Comparison of ENCODE assay signal across 14 cellular contexts in genomic region chr11:114091791-114092397, GRCh38. TPM values are rescaled to one million over a fixed set of nuclear protein-coding genes. Genes with fewer than 3 reads are reported as not detected.
DNase-seq lines count a peak whose midpoint lies in the region; ATAC-seq, FAIRE-seq and TF ChIP-seq lines count a peak whose summit lies in the region.
"Had no signal": no experiment of that assay in that cellular context is flagged by ENCODE, and none has a peak within 500 bp of the region (broad histone marks: within the 10 kb centered on the region; RNA-seq: fewer than 3 reads in every experiment).

No MANE protein-coding gene starts in this region.

- H3K4me1 Mint-ChIP-seq in CD8-positive, alpha-beta memory T cell: peaks cover 10 to 57% (median 47%) of the 10 kb centered on the region in 3 donors

- no peaks in the 10 kb centered on the region for H3K36me3 ChIP-seq in CD8-positive, alpha-beta memory T cell (ENCODE audit: insufficient read depth, low read length)
- H3K36me3 ChIP-seq in K562 (ENCODE audit: control insufficient read depth, insufficient read depth, low read length) (no peaks in the 10 kb centered on the region), HepG2 (replicated peaks in 1 of 2; ENCODE audit: control insufficient read depth in 1 of 2, insufficient read depth in 2 of 2, low read length in 2 of 2) (no peaks in the 10 kb centered on the region), gastrocnemius medialis (peaks cover 0 to 10% of the 10 kb centered on the region in 2 donors)

- H3K9me3 ChIP-seq in CD8-positive, alpha-beta memory T cell (ENCODE audit: low read length): no peaks in the 10 kb centered on the region
- H3K9me3 ChIP-seq in K562 (replicated peaks; ENCODE audit: control insufficient read depth, insufficient read depth, low read depth, low read length): no peaks in the 10 kb centered on the region
- no peaks in the 10 kb centered on the region for H3K9me3 ChIP-seq in HepG2 (ENCODE audit: low read length)
- no peaks in the 10 kb centered on the region for H3K9me3 ChIP-seq in gastrocnemius medialis

- H3K4me3 Mint-ChIP-seq in CD8-positive, alpha-beta memory T cell: peak overlapping the region in 4 of 7 donors; percentile 25 to 79 (median 56)
- H3K4me3 Mint-ChIP-seq: activated CD8-positive, alpha-beta T cell treated with anti-CD3 and anti-CD28 coated beads, Interleukin-2, amount 10 ng/mL, durations not matched to agents 7 days and 5 days; activated naive CD8-positive, alpha-beta T cell treated with anti-CD3 and anti-CD28 coated beads, Interleukin-2, amount 10 ng/mL, durations not matched to agents 7 days and 5 days; T-helper 1 cell treated with Interleukin-12 subunit alpha and Interleukin-12 subunit beta and Interleukin-4 antibody, amounts not matched to agents 30 μg/mL and 1 μg/mL, for 36 hours had no signal

- in situ Hi-C loops in K562 (cut with MboI): no loop called here
- in situ Hi-C loops in HepG2 (cut with HindIII; ENCODE audit: extremely low pct_ligation_motif_present, low pct_unique_long_range_greater_than_20kb): no loop called here
- in situ Hi-C loops in gastrocnemius medialis (cut with MboI; ENCODE audit: low sequenced_read_pairs in 4 of 4): no loop called here

- POLR2A ChIA-PET in CD8-positive, alpha-beta memory T cell (lab: Charles Lee): no interaction called here
- POLR2A ChIA-PET in K562 (lab: Yijun Ruan, JAX): interaction anchor here (0.6 kb wide), 1 partner anchor 10 kb away, joined by 3 read pairs; no protein-coding TSS in a partner anchor
- POLR2A ChIA-PET in HepG2 (lab: Yijun Ruan, JAX): no interaction called here

- H4K20me1 ChIP-seq in K562 (replicated peaks; ENCODE audit: control insufficient read depth, insufficient read depth, low read length) (no peaks in the 10 kb centered on the region), HepG2 (ENCODE audit: insufficient read depth, low read length) (no peaks in the 10 kb centered on the region)

- TF ChIP-seq EP300 in K562 (IDR thresholded peaks at IDR 0.05; ENCODE audit: low read length) (no peak), HepG2 (IDR thresholded peaks at IDR 0.05; ENCODE audit: low read depth in 2 of 2, low read length in 2 of 2) (no peak), HepG2 (CRISPR knock-in tag; IDR thresholded peaks at IDR 0.05; ENCODE audit: borderline replicate concordance) (no peak)

- H3K27me3 Mint-ChIP-seq in CD8-positive, alpha-beta memory T cell: peaks cover 0 to 3% of the 10 kb centered on the region in 2 donors

- H3K4me3 ChIP-seq in CD8-positive, alpha-beta memory T cell (ENCODE audit: low read length): no peak overlapping the region
- H3K4me3 ChIP-seq in K562 (no peak overlapping the region), HepG2 (replicated peaks in 1 of 3; ENCODE audit: insufficient read depth in 1 of 3, low read depth in 2 of 3, low read length in 3 of 3) (peak overlapping the region in 2 of 3 experiments; percentile 11 to 48; a peak in 2 of 6 replicates), gastrocnemius medialis (peak overlapping the region in 3 of 4 donors; percentile 4 to 35 (median 33))

- 14% methylated on average over 14 of the region's 15 CpGs for WGBS in K562 (ENCODE audit: insufficient coverage, low coverage, missing lambda C conversion rate)
- WGBS in HepG2 (ENCODE audit: low lambda C conversion rate): 3% methylated on average over 5 of the region's 15 CpGs

- peaks cover 8% of the 10 kb centered on the region for H3K4me1 ChIP-seq in CD8-positive, alpha-beta memory T cell (ENCODE audit: insufficient read depth, low read length)
- H3K4me1 ChIP-seq in K562 (replicated peaks in 1 of 2; ENCODE audit: control insufficient read depth in 2 of 2, insufficient read depth in 2 of 2, low read length in 2 of 2) (no peaks in the 10 kb centered on the region; a peak in 1 of 5 replicates), HepG2 (ENCODE audit: insufficient read depth, low read length) (peaks cover 25% of the 10 kb centered on the region), gastrocnemius medialis (peaks cover 94 to 98% of the 10 kb centered on the region in 2 donors)

- TF ChIP-seq RAD21 in K562 (CRISPR knock-in tag; conservative IDR thresholded peaks at IDR 0.05 in 1 of 2, IDR thresholded peaks at IDR 0.05 in 1 of 2) (no peak), HepG2 (CRISPR knock-in tag; IDR thresholded peaks at IDR 0.05) (no peak)

- H3K36me3 Mint-ChIP-seq in CD8-positive, alpha-beta memory T cell: peaks cover 0 to 1% (median 0%) of the 10 kb centered on the region in 3 donors

- ATAC-seq in K562: peak; percentile 22; the same call in 1 of the 3 replicates
- ATAC-seq in HepG2: peak; percentile 93
- no peak for ATAC-seq in gastrocnemius medialis
- ATAC-seq in GM19463 (IDR thresholded peaks at IDR 0.05; ENCODE audit: unreplicated experiment): no peak
- ATAC-seq: activated CD8-positive, alpha-beta T cell treated with anti-CD3 and anti-CD28 coated beads, Interleukin-2, amount 10 ng/mL, durations not matched to agents 7 days and 5 days had no signal

- CTCF ChIA-PET in CD8-positive, alpha-beta memory T cell (lab: Charles Lee): no interaction called here
- CTCF ChIA-PET in K562 (lab: Yijun Ruan, JAX; ENCODE audit: low intra/inter-chr PET ratio): no interaction called here
- CTCF ChIA-PET in HepG2 (lab: Yijun Ruan, JAX; ENCODE audit: low intra/inter-chr PET ratio, low total read pairs): no interaction called here

- FAIRE-seq in K562 (lab: Jason Lieb, UNC) (no peak), HepG2 (lab: Jason Lieb, UNC) (no peak)

- no peaks in the 10 kb centered on the region for H3K27me3 ChIP-seq in CD8-positive, alpha-beta memory T cell (ENCODE audit: insufficient read depth, low read length, poor library complexity, severe bottlenecking)
- H3K27me3 ChIP-seq in K562 (ENCODE audit: control insufficient read depth in 2 of 2, insufficient read depth in 2 of 2, low read length in 2 of 2) (peaks cover 9 to 43% of the 10 kb centered on the region in 2 experiments), HepG2 (ENCODE audit: control insufficient read depth in 1 of 2, insufficient read depth in 2 of 2, low read length in 2 of 2) (peaks cover 1 to 4% of the 10 kb centered on the region in 2 experiments; a peak in 2 of 5 replicates), gastrocnemius medialis (no peaks in the 10 kb centered on the region)

- DNase-seq in CD8-positive, alpha-beta memory T cell: no peak
- DNase-seq in K562 (ENCODE audit: extremely low read depth in 1 of 4, low spot score in 3 of 4) (no peak), HepG2 (ENCODE audit: low spot score) (peak; percentile 49), gastrocnemius medialis (peak in 1 of 2 donors; percentile 17), EL (no peak), erythroblast (lab: John Stamatoyannopoulos, UW) (no peak)
- no peak for DNase-seq in activated CD4-positive, CD25-positive, alpha-beta regulatory T cell (lab: John Stamatoyannopoulos, UW)
- DNase-seq: activated CD8-positive, alpha-beta T cell treated with anti-CD3 and anti-CD28 coated beads, Interleukin-2, amount 10 ng/mL, durations not matched to agents 7 days and 5 days; activated naive CD8-positive, alpha-beta T cell treated with anti-CD3 and anti-CD28 coated beads, Interleukin-2, amount 10 ng/mL, durations not matched to agents 7 days and 5 days; NCI-H2081; stimulated activated CD4-positive, alpha-beta T cell treated with anti-CD3 and anti-CD28 coated beads, Interleukin-4, amount 100 ng/mL, for 24 hours had no signal

- no peak overlapping the region for H3K27ac ChIP-seq in CD8-positive, alpha-beta memory T cell (ENCODE audit: low read depth, low read length)
- H3K27ac ChIP-seq in K562 (ENCODE audit: extremely low read depth, low read depth, low read length): no peak overlapping the region
- no peak overlapping the region for H3K27ac ChIP-seq in HepG2 (ENCODE audit: extremely low read length, insufficient read depth, low read length)
- H3K27ac ChIP-seq in gastrocnemius medialis: peak overlapping the region; percentile 94 to 99 (median 96)

- H3K9ac ChIP-seq in K562 (ENCODE audit: insufficient read depth in 1 of 2, low read depth in 2 of 2, low read length in 2 of 2): no peak overlapping the region
- H3K9ac ChIP-seq in HepG2 (ENCODE audit: insufficient read depth, low read depth, low read length): no peak overlapping the region

- H2AFZ ChIP-seq in K562 (ENCODE audit: low read depth, low read length): no peak overlapping the region
- H2AFZ ChIP-seq in HepG2 (ENCODE audit: low read length): no peak overlapping the region

- BruUV-seq in K562 (replicated peaks; lab: Mats Ljungman, UMichigan) (no TSS peak), HepG2 (replicated peaks; lab: Mats Ljungman, UMichigan) (no TSS peak)

- H3K79me2 ChIP-seq in K562 (ENCODE audit: control insufficient read depth, insufficient read depth, low read length): no peaks in the 10 kb centered on the region
- H3K79me2 ChIP-seq in HepG2 (ENCODE audit: insufficient read depth, low read length): no peaks in the 10 kb centered on the region

- no peak for TF ChIP-seq POLR2A in K562 (conservative IDR thresholded peaks at IDR 0.05)
- no peak for TF ChIP-seq POLR2A in HepG2 (IDR thresholded peaks at IDR 0.05; ENCODE audit: insufficient read depth in 1 of 2, low read depth in 2 of 2, low read length in 2 of 2)
- TF ChIP-seq POLR2A in gastrocnemius medialis (IDR thresholded peaks at IDR 0.05): no peak
- no peak for TF ChIP-seq POLR2A in erythroblast (IDR thresholded peaks at IDR 0.05; ENCODE audit: low read length)

- no peaks in the 10 kb centered on the region for H3K9me3 Mint-ChIP-seq in CD8-positive, alpha-beta memory T cell
- H3K9me3 Mint-ChIP-seq: activated naive CD8-positive, alpha-beta T cell treated with anti-CD3 and anti-CD28 coated beads, Interleukin-2, amount 10 ng/mL, durations not matched to agents 7 days and 5 days; T-helper 1 cell treated with Interleukin-12 subunit alpha and Interleukin-12 subunit beta and Interleukin-4 antibody, amounts not matched to agents 30 μg/mL and 1 μg/mL, for 36 hours had no signal

- H3K27ac Mint-ChIP-seq in CD8-positive, alpha-beta memory T cell: peak overlapping the region in 7 of 8 donors; percentile 83 to 99 (median 90)
- H3K27ac Mint-ChIP-seq: activated CD8-positive, alpha-beta T cell treated with anti-CD3 and anti-CD28 coated beads, Interleukin-2, amount 10 ng/mL, durations not matched to agents 7 days and 5 days; activated naive CD8-positive, alpha-beta T cell treated with anti-CD3 and anti-CD28 coated beads, Interleukin-2, amount 10 ng/mL, durations not matched to agents 7 days and 5 days; T-helper 1 cell treated with Interleukin-12 subunit alpha and Interleukin-12 subunit beta and Interleukin-4 antibody, amounts not matched to agents 30 μg/mL and 1 μg/mL, for 36 hours had no signal

- no peak for TF ChIP-seq CTCF in K562 (IDR thresholded peaks at IDR 0.05 in 2 of 3, conservative IDR thresholded peaks at IDR 0.05 in 1 of 3; ENCODE audit: insufficient read depth in 2 of 3, low read depth in 1 of 3, low read length in 3 of 3)
- TF ChIP-seq CTCF in HepG2 (CRISPR knock-in tag; IDR thresholded peaks at IDR 0.05): no peak
- no peak for TF ChIP-seq CTCF in gastrocnemius medialis (IDR thresholded peaks at IDR 0.05 in 4 of 5, conservative IDR thresholded peaks at IDR 0.05 in 1 of 5)

- intact Hi-C loops in K562 (cut with micrococcal nuclease): no loop called here
- intact Hi-C loops in HepG2 (cut with micrococcal nuclease; ENCODE audit: unreplicated experiment): no loop called here
- intact Hi-C loops in gastrocnemius medialis (cut with DNase I; ENCODE audit: low total_unique reads): no loop called here

- H3K9me1 ChIP-seq in K562 (ENCODE audit: control insufficient read depth, insufficient read depth, low read length): no peaks in the 10 kb centered on the region

- H3K4me2 ChIP-seq in K562 (ENCODE audit: insufficient read depth, low read length) (no peak overlapping the region), HepG2 (ENCODE audit: low read depth, low read length) (peak overlapping the region; percentile 74)

RNA-seq across cellular contexts. Expression of gene ZBTB16, which starts 32.4 kb away (rescaled TPM):
- 1 to 10 TPM; 2.1 to 2.2 TPM for total RNA-seq in CD8-positive, alpha-beta memory T cell
- 71.9 TPM for polyA plus RNA-seq in CD8-positive, alpha-beta memory T cell
- total RNA-seq in K562 (2011; cell fraction: chromatin; rRNA removed; ENCODE audit: low replicate concordance): 0.25 and 0.77 TPM in 2 replicates
- 0.33 TPM in 1 of 2 replicates, not detected in the other for total RNA-seq in K562 (2011; cell fraction: nucleolus; rRNA removed)
- 0.84 TPM in 1 of 2 replicates, not detected in the other for total RNA-seq in K562 (2011; cell fraction: nucleoplasm; rRNA removed)
- total RNA-seq in K562 (2014; rRNA removed) (not detected in 2 replicates), K562 (2014; rRNA removed; fragmentation: Illumina TruSeq; extraction: Trizol) (not detected in 2 replicates), K562 (2015; rRNA removed; fragmentation: Illumina TruSeq; extraction: Trizol) (0.34 TPM in 1 of 2 replicates, not detected in the other), K562 (2021) (0.18 and 0.40 TPM in 2 replicates), HepG2 (2016; rRNA removed; fragmentation: Illumina TruSeq; extraction: Trizol) (not detected in 2 replicates), gastrocnemius medialis (100 to 1,000 TPM; 156 to 250 (median 196) TPM)
- polyA plus RNA-seq in K562 (2011; rRNA removed) (0.15 and 0.49 TPM in 2 replicates), K562 (2014; fragmentation: Illumina TruSeq; extraction: Trizol) (not detected in 2 replicates), K562 (2014; fragmentation: Nextera tagmentation; extraction: Ambion mirVana) (under 1 TPM; 0.06 to 0.24 TPM), K562 (2014; rRNA removed) (0.29 TPM in 1 of 2 replicates, not detected in the other), HepG2 (2011; rRNA removed) (not detected in 2 replicates)
- 0.28 and 0.66 TPM in 2 replicates for polyA plus RNA-seq in K562 (2011; cell fraction: cytosol; rRNA removed)
- polyA plus RNA-seq in K562 (2011; cell fraction: nucleus; rRNA removed): 0.62 and 1.5 TPM in 2 replicates
- polyA plus RNA-seq in K562 (2012): 0.12 and 0.17 TPM in 2 replicates
- 0.57 and 0.98 TPM in 2 replicates for polyA minus RNA-seq in K562 (2011; rRNA and poly(A)+ RNA removed)
- polyA minus RNA-seq in K562 (2011; cell fraction: cytosol; rRNA and poly(A)+ RNA removed): not detected in 2 replicates
- polyA minus RNA-seq in K562 (2011; cell fraction: nucleus; rRNA and poly(A)+ RNA removed): 0.54 and 0.78 TPM in 2 replicates
- total RNA-seq in HepG2 (2016; cell fraction: cytosol; rRNA removed; fragmentation: Illumina TruSeq; extraction: Trizol; ENCODE audit: low read depth): not detected in 2 replicates
- not detected in 2 replicates for total RNA-seq in HepG2 (2016; cell fraction: insoluble cytoplasmic fraction; rRNA removed; fragmentation: Illumina TruSeq; extraction: Trizol)
- not detected in 2 replicates for total RNA-seq in HepG2 (2016; cell fraction: membrane; rRNA removed; fragmentation: Illumina TruSeq; extraction: Trizol)
- not detected in 2 replicates for total RNA-seq in HepG2 (2016; cell fraction: nucleus; rRNA removed; fragmentation: Illumina TruSeq; extraction: Trizol)
- not detected in 2 replicates for polyA plus RNA-seq in HepG2 (2011; cell fraction: cytosol; rRNA removed)
- polyA plus RNA-seq in HepG2 (2011; cell fraction: nucleus; rRNA removed): not detected in 2 replicates
- polyA plus RNA-seq in HepG2 (2012): not detected in 2 replicates
- not detected in 2 replicates for polyA plus RNA-seq in HepG2 (2016; cell fraction: cytosol; fragmentation: Illumina TruSeq; extraction: Trizol; ENCODE audit: low read depth)
- polyA plus RNA-seq in HepG2 (2016; cell fraction: insoluble cytoplasmic fraction; fragmentation: Illumina TruSeq; extraction: Trizol; ENCODE audit: low read depth): not detected in 2 replicates
- not detected in 2 replicates for polyA plus RNA-seq in HepG2 (2016; cell fraction: membrane; fragmentation: Illumina TruSeq; extraction: Trizol; ENCODE audit: low read depth)
- not detected in 2 replicates for polyA plus RNA-seq in HepG2 (2016; cell fraction: nucleus; fragmentation: Illumina TruSeq; extraction: Trizol; ENCODE audit: insufficient read depth, low read depth)
- polyA minus RNA-seq in HepG2 (2011; rRNA and poly(A)+ RNA removed; ENCODE audit: low replicate concordance): not detected in 2 replicates
- not detected in 2 replicates for polyA minus RNA-seq in HepG2 (2011; cell fraction: cytosol; rRNA and poly(A)+ RNA removed)
- not detected in 2 replicates for polyA minus RNA-seq in HepG2 (2011; cell fraction: nucleus; rRNA and poly(A)+ RNA removed)
- polyA plus RNA-seq: BJ had no signal

Comparison
In these comparisons a context has a peak if more than half of its experiments do, and no peak if none do; other contexts are left out.
1. H3K27ac ChIP-seq: peak in gastrocnemius medialis (4 of 4); none in CD8-positive, alpha-beta memory T cell (single experiment), K562 (single experiment) and HepG2 (single experiment).
2. H3K4me3 ChIP-seq: peak in HepG2 (2 of 3) and gastrocnemius medialis (3 of 4); none in CD8-positive, alpha-beta memory T cell (single experiment) and K562 (single experiment).
3. ATAC-seq: peak in K562 (single experiment) and HepG2 (single experiment); none in gastrocnemius medialis (0 of 2) and GM19463 (single experiment).
4. RNA of gene ZBTB16, which starts 32.4 kb away (total RNA-seq): 156 to 250 TPM in gastrocnemius medialis; 2.1 to 2.2 TPM in CD8-positive, alpha-beta memory T cell, 0.18 to 0.84 TPM in K562 and not detected in HepG2; every median in the first group is over 10 times any median in the second.